ENCODE assay signal across 23 cellular contexts in genomic region chr17:60769327-60769726, GRCh38.
"Had no signal": no experiment of that assay in that cellular context is flagged by ENCODE, and none has a peak within 500 bp of the region (broad histone marks: within the 10 kb centered on the region; RNA-seq: fewer than 3 reads in every experiment).

No MANE protein-coding gene starts in this region.

- H3K4me1 ChIP-seq: esophagus muscularis mucosa, left ventricle myocardium inferior, pancreas, psoas muscle, right atrium auricular region, spleen, tibial artery had no signal

- H3K4me3 ChIP-seq: coronary artery, esophagus muscularis mucosa, left ventricle myocardium inferior, pancreas, psoas muscle, right atrium auricular region, spleen, tibial artery had no signal

- H3K27ac Mint-ChIP-seq: activated B cell treated with CpG ODN at 0.5 μM for 24 hours; activated CD4-positive, alpha-beta T cell treated with anti-CD3 and anti-CD28 coated beads for 36 hours; activated naive CD4-positive, alpha-beta T cell treated with anti-CD3 and anti-CD28 coated beads for 36 hours; natural killer cell; stimulated activated naive CD8-positive, alpha-beta T cell treated with anti-CD3 and anti-CD28 coated beads, Interleukin-15, Interleukin-2, amounts not matched to agents 100 ng/mL and 50 ng/mL, for 24 hours; T-helper 17 cell had no signal

- H3K36me3 ChIP-seq: pancreas, right atrium auricular region had no signal

- ATAC-seq: activated CD4-positive, alpha-beta T cell treated with anti-CD3 and anti-CD28 coated beads for 36 hours; activated T-cell treated with anti-CD3 and anti-CD28 coated beads, Interleukin-2, amount 50 U/mL, for 4 hours; natural killer cell; pancreas; psoas muscle; T-helper 17 cell had no signal

- H3K36me3 Mint-ChIP-seq: natural killer cell had no signal

- FAIRE-seq: frontal cortex, pancreas had no signal

- H3K4me3 Mint-ChIP-seq: activated B cell treated with CpG ODN at 0.5 μM for 24 hours; activated CD4-positive, alpha-beta T cell treated with anti-CD3 and anti-CD28 coated beads for 36 hours; activated naive CD4-positive, alpha-beta T cell treated with anti-CD3 and anti-CD28 coated beads for 36 hours; activated T-cell treated with anti-CD3 and anti-CD28 coated beads, Interleukin-2, amount 50 U/mL, for 4 hours; natural killer cell; stimulated activated naive CD8-positive, alpha-beta T cell treated with anti-CD3 and anti-CD28 coated beads, Interleukin-15, Interleukin-2, amounts not matched to agents 100 ng/mL and 50 ng/mL, for 24 hours; T-helper 17 cell had no signal

- DNase-seq: activated B cell treated with CpG ODN at 0.5 μM for 24 hours; activated CD4-positive, alpha-beta T cell treated with anti-CD3 and anti-CD28 coated beads for 36 hours; activated CD4-positive, alpha-beta T cell treated with anti-CD3 and anti-CD28 coated beads, Interleukin-2, amount 50 U/mL, for 4 hours; activated CD8-positive, alpha-beta memory T cell treated with anti-CD3 and anti-CD28 coated beads, Interleukin-2, amount 50 U/mL, for 48 hours; activated naive CD4-positive, alpha-beta T cell treated with anti-CD3 and anti-CD28 coated beads for 36 hours; activated T-cell treated with anti-CD3 and anti-CD28 coated beads, Interleukin-2, amount 50 U/mL, for 4 hours; cerebellar nuclear complex; glutamatergic neuron; left ventricle myocardium inferior; mammary epithelial cell; midbrain; natural killer cell; pancreas; psoas muscle; spleen; stimulated activated CD4-positive, alpha-beta T cell treated with anti-CD3 and anti-CD28 coated beads, Interleukin-4, amount 100 ng/mL, for 24 hours; T-helper 17 cell; tibial artery had no signal

- H3K27ac ChIP-seq: coronary artery, esophagus muscularis mucosa, left ventricle myocardium inferior, pancreas, psoas muscle, right atrium auricular region, spleen, tibial artery had no signal

- H3K9me3 ChIP-seq: pancreas, psoas muscle, right atrium auricular region, tibial artery had no signal

- H3K27me3 Mint-ChIP-seq: activated B cell treated with CpG ODN at 0.5 μM for 24 hours; activated CD4-positive, alpha-beta T cell treated with anti-CD3 and anti-CD28 coated beads for 36 hours; stimulated activated naive CD8-positive, alpha-beta T cell treated with anti-CD3 and anti-CD28 coated beads, Interleukin-15, Interleukin-2, amounts not matched to agents 100 ng/mL and 50 ng/mL, for 24 hours; T-helper 17 cell had no signal

- H3K27me3 ChIP-seq: esophagus muscularis mucosa, pancreas, right atrium auricular region, spleen, tibial artery had no signal

- H3K9me3 Mint-ChIP-seq: natural killer cell had no signal
